In genomic region chr6:109383438-109383940, GRCh38 we compare ENCODE assay signal across 8 cellular contexts. TPM values are rescaled to one million over a fixed set of nuclear protein-coding genes. Genes with fewer than 3 reads are reported as not detected.
DNase-seq lines count a peak whose midpoint lies in the region; ATAC-seq and TF ChIP-seq lines count a peak whose summit lies in the region.

No MANE protein-coding gene starts in this region.

- CTCF ChIA-PET in activated CD8-positive, alpha-beta T cell treated with anti-CD3 and anti-CD28 coated beads for 36 hours (lab: Charles Lee): interaction anchor here (0.8 to 5.7 kb wide), 40 partner anchors 9 to 702 kb away, joined by 3 to 111 read pairs (median 4); partner anchors contain the start of genes MICAL1, PPIL6, SMPD2 and ZBTB24

- H3K9ac ChIP-seq in iPS-18a (ENCODE audit: low read length) (peak overlapping the region; percentile 91), stomach smooth muscle (ENCODE audit: low read length in 2 of 2) (peak overlapping the region; percentile 95 to 99)

- no peaks in the 10 kb centered on the region for H3K27me3 Mint-ChIP-seq in activated CD8-positive, alpha-beta T cell treated with anti-CD3 and anti-CD28 coated beads for 36 hours

- no peaks in the 10 kb centered on the region for H3K27me3 ChIP-seq in iPS-18a (ENCODE audit: control insufficient read depth, insufficient read depth, low read length)
- H3K27me3 ChIP-seq in stomach smooth muscle (ENCODE audit: control insufficient read depth in 1 of 2, insufficient read depth in 2 of 2, low read length in 2 of 2): no peaks in the 10 kb centered on the region

- DNase-seq in SKM-1 (lab: John Stamatoyannopoulos, UW; ENCODE audit: unreplicated experiment) (peak; percentile 66), SKM-1 treated with dmso at 0.1 percent for 144 hours (lab: John Stamatoyannopoulos, UW; ENCODE audit: unreplicated experiment) (no peak), EL (no peak)
- no peak for DNase-seq in activated CD8-positive, alpha-beta T cell treated with anti-CD3 and anti-CD28 coated beads for 36 hours

- no peak for ATAC-seq in activated CD8-positive, alpha-beta T cell treated with anti-CD3 and anti-CD28 coated beads for 36 hours
- ATAC-seq in HG02885 (IDR thresholded peaks at IDR 0.05; ENCODE audit: poor library complexity, unreplicated experiment): no peak
- no peak for ATAC-seq in GM21786 (IDR thresholded peaks at IDR 0.05; ENCODE audit: unreplicated experiment)

- H3K9me3 Mint-ChIP-seq in activated CD8-positive, alpha-beta T cell treated with anti-CD3 and anti-CD28 coated beads for 36 hours: no peaks in the 10 kb centered on the region

- peaks cover 7% of the 10 kb centered on the region for H3K36me3 ChIP-seq in iPS-18a (ENCODE audit: control insufficient read depth, low read depth, low read length)
- H3K36me3 ChIP-seq in stomach smooth muscle (ENCODE audit: control insufficient read depth in 2 of 2, insufficient read depth in 2 of 2, low read length in 2 of 2): no peaks in the 10 kb centered on the region

- intact Hi-C loops in activated CD8-positive, alpha-beta T cell treated with anti-CD3 and anti-CD28 coated beads for 36 hours (cut with micrococcal nuclease): loop anchor here (2.0 to 5.0 kb wide), 3 partner anchors 71 to 366 kb away; partner anchors contain the start of gene MICAL1

- no peak for TF ChIP-seq CTCF in activated CD8-positive, alpha-beta T cell treated with anti-CD3 and anti-CD28 coated beads for 36 hours (IDR thresholded peaks at IDR 0.05)

- peak overlapping the region; percentile 100 for H3K27ac Mint-ChIP-seq in activated CD8-positive, alpha-beta T cell treated with anti-CD3 and anti-CD28 coated beads for 36 hours

- no peaks in the 10 kb centered on the region for H3K9me3 ChIP-seq in iPS-18a (ENCODE audit: control insufficient read depth, low read depth, low read length)
- H3K9me3 ChIP-seq in stomach smooth muscle (ENCODE audit: control insufficient read depth in 2 of 2, low read length in 2 of 2): no peaks in the 10 kb centered on the region

- peak overlapping the region; percentile 98 for H3K4me3 ChIP-seq in iPS-18a (ENCODE audit: low read length)
- H3K4me3 ChIP-seq in stomach smooth muscle (ENCODE audit: low read length in 2 of 2): peak overlapping the region; percentile 70 to 96

- H3K4me3 Mint-ChIP-seq in activated CD8-positive, alpha-beta T cell treated with anti-CD3 and anti-CD28 coated beads for 36 hours: peak overlapping the region; percentile 84

- POLR2A ChIA-PET in activated CD8-positive, alpha-beta T cell treated with anti-CD3 and anti-CD28 coated beads for 36 hours (lab: Charles Lee): interaction anchor here (0.7 to 5.3 kb wide), 22 partner anchors 8 to 290 kb away, joined by 3 to 64 read pairs (median 6); partner anchors contain the start of genes CEP57L1, MICAL1 and SESN1

- peaks cover 24% of the 10 kb centered on the region for H3K4me1 Mint-ChIP-seq in activated CD8-positive, alpha-beta T cell treated with anti-CD3 and anti-CD28 coated beads for 36 hours (ENCODE audit: low read depth)

- H3K27ac ChIP-seq in iPS-18a (ENCODE audit: low read length): no peak overlapping the region
- peak overlapping the region; percentile 95 for H3K27ac ChIP-seq in stomach smooth muscle (ENCODE audit: low read length)

- H3K4me1 ChIP-seq in iPS-18a (ENCODE audit: control insufficient read depth, low read depth, low read length) (peaks cover 3% of the 10 kb centered on the region), stomach smooth muscle (ENCODE audit: control insufficient read depth, insufficient read depth, low read length) (peaks cover 12% of the 10 kb centered on the region)

- H3K36me3 Mint-ChIP-seq in activated CD8-positive, alpha-beta T cell treated with anti-CD3 and anti-CD28 coated beads for 36 hours (ENCODE audit: low read depth): peaks cover 18% of the 10 kb centered on the region

RNA-seq across cellular contexts. Expression of gene CD164, which starts 1.2 kb away (rescaled TPM):
- total RNA-seq in activated CD8-positive, alpha-beta T cell treated with anti-CD3 and anti-CD28 coated beads for 36 hours: 100 to 1,000 TPM; 144 to 146 TPM

RNA-seq across cellular contexts. Expression of gene PPIL6, which starts 56.9 kb away (rescaled TPM):
- total RNA-seq in activated CD8-positive, alpha-beta T cell treated with anti-CD3 and anti-CD28 coated beads for 36 hours: under 1 TPM; 0.27 to 0.38 TPM

RNA-seq across cellular contexts. Expression of gene SMPD2, which starts 57.0 kb away (rescaled TPM):
- 1 to 10 TPM; 8.7 to 9.6 TPM for total RNA-seq in activated CD8-positive, alpha-beta T cell treated with anti-CD3 and anti-CD28 coated beads for 36 hours
